ENCODE assay signal across 9 cellular contexts in genomic region chr4:52982246-52982950, GRCh38.
DNase-seq lines count a peak whose midpoint lies in the region; ATAC-seq and TF ChIP-seq lines count a peak whose summit lies in the region.
"Had no signal": no experiment of that assay in that cellular context is flagged by ENCODE, and none has a peak within 500 bp of the region (broad histone marks: within the 10 kb centered on the region; RNA-seq: fewer than 3 reads in every experiment).

No MANE protein-coding gene starts in this region.

- no peaks in the 10 kb centered on the region for H3K27me3 Mint-ChIP-seq in activated CD4-positive, alpha-beta T cell treated with anti-CD3 and anti-CD28 coated beads for 36 hours
- no peaks in the 10 kb centered on the region for H3K27me3 Mint-ChIP-seq in activated naive CD4-positive, alpha-beta T cell treated with anti-CD3 and anti-CD28 coated beads for 36 hours (ENCODE audit: low read depth)
- H3K27me3 Mint-ChIP-seq: CD4-positive, CD25-positive, alpha-beta regulatory T cell had no signal

- in situ Hi-C loops in brain microvascular endothelial cell (cut with HindIII; ENCODE audit: low pct_ligation_motif_present, low sequenced_read_pairs): no loop called here

- intact Hi-C loops in activated CD4-positive, alpha-beta T cell treated with anti-CD3 and anti-CD28 coated beads for 36 hours (cut with DNase I, micrococcal nuclease): loop anchor here (2.0 to 5.0 kb wide), 10 partner anchors 70 to 1250 kb away; no protein-coding TSS in a partner anchor
- intact Hi-C loops in activated naive CD4-positive, alpha-beta T cell treated with anti-CD3 and anti-CD28 coated beads for 36 hours (cut with micrococcal nuclease): loop anchor here (1.0 to 2.0 kb wide), 4 partner anchors 270 to 606 kb away; no protein-coding TSS in a partner anchor

- no peak overlapping the region for H3K4me3 Mint-ChIP-seq in activated CD4-positive, alpha-beta T cell treated with anti-CD3 and anti-CD28 coated beads for 36 hours
- no peak overlapping the region for H3K4me3 Mint-ChIP-seq in activated naive CD4-positive, alpha-beta T cell treated with anti-CD3 and anti-CD28 coated beads for 36 hours
- H3K4me3 Mint-ChIP-seq: CD4-positive, CD25-positive, alpha-beta regulatory T cell had no signal

- H3K36me3 ChIP-seq in brain microvascular endothelial cell (replicated peaks): no peaks in the 10 kb centered on the region

- peak; percentile 66 for TF ChIP-seq CTCF in brain microvascular endothelial cell (IDR thresholded peaks at IDR 0.05; ENCODE audit: low read depth, low read length, missing control alignments)

- H3K9me3 Mint-ChIP-seq in activated CD4-positive, alpha-beta T cell treated with anti-CD3 and anti-CD28 coated beads for 36 hours (ENCODE audit: low read depth): no peaks in the 10 kb centered on the region
- no peaks in the 10 kb centered on the region for H3K9me3 Mint-ChIP-seq in activated naive CD4-positive, alpha-beta T cell treated with anti-CD3 and anti-CD28 coated beads for 36 hours
- H3K9me3 Mint-ChIP-seq: CD4-positive, CD25-positive, alpha-beta regulatory T cell had no signal

- POLR2A ChIA-PET in activated CD4-positive, alpha-beta T cell treated with anti-CD3 and anti-CD28 coated beads for 36 hours (lab: Charles Lee): no interaction called here

- peaks cover 2% of the 10 kb centered on the region for H3K36me3 Mint-ChIP-seq in activated CD4-positive, alpha-beta T cell treated with anti-CD3 and anti-CD28 coated beads for 36 hours (ENCODE audit: low read depth)
- peaks cover 2% of the 10 kb centered on the region for H3K36me3 Mint-ChIP-seq in activated naive CD4-positive, alpha-beta T cell treated with anti-CD3 and anti-CD28 coated beads for 36 hours (ENCODE audit: low read depth)

- H3K4me1 Mint-ChIP-seq in activated CD4-positive, alpha-beta T cell treated with anti-CD3 and anti-CD28 coated beads for 36 hours: peaks cover 4% of the 10 kb centered on the region
- H3K4me1 Mint-ChIP-seq in activated naive CD4-positive, alpha-beta T cell treated with anti-CD3 and anti-CD28 coated beads for 36 hours (ENCODE audit: low read depth): no peaks in the 10 kb centered on the region

- CTCF ChIA-PET in activated CD4-positive, alpha-beta T cell treated with anti-CD3 and anti-CD28 coated beads for 36 hours (lab: Charles Lee): interaction anchor here (0.6 to 2.1 kb wide), 10 partner anchors 33 to 606 kb away, joined by 3 to 27 read pairs (median 4); no protein-coding TSS in a partner anchor
- CTCF ChIA-PET in activated naive CD4-positive, alpha-beta T cell treated with anti-CD3 and anti-CD28 coated beads for 36 hours (lab: Charles Lee): interaction anchor here (0.6 to 3.7 kb wide), 12 partner anchors 20 to 607 kb away, joined by 3 to 29 read pairs (median 3); partner anchors contain the start of gene RASL11B

- H3K27me3 ChIP-seq in brain microvascular endothelial cell (replicated peaks): no peaks in the 10 kb centered on the region

- no peak overlapping the region for H3K27ac Mint-ChIP-seq in activated CD4-positive, alpha-beta T cell treated with anti-CD3 and anti-CD28 coated beads for 36 hours
- H3K27ac Mint-ChIP-seq in activated naive CD4-positive, alpha-beta T cell treated with anti-CD3 and anti-CD28 coated beads for 36 hours: no peak overlapping the region

- no peak overlapping the region for H3K4me3 ChIP-seq in brain microvascular endothelial cell (ENCODE audit: low read depth, low read length)

- H3K27ac ChIP-seq in brain microvascular endothelial cell: no peak overlapping the region

- peak; percentile 19 for DNase-seq in SIG-M5 treated with dmso at 0.1 percent for 504 hours (lab: John Stamatoyannopoulos, UW; ENCODE audit: unreplicated experiment)
- DNase-seq in SIG-M5 (lab: John Stamatoyannopoulos, UW): no peak
- DNase-seq in NCI-H2196 (lab: John Stamatoyannopoulos, UW; ENCODE audit: unreplicated experiment): peak; percentile 13
- DNase-seq in brain microvascular endothelial cell: peak; percentile 53
- peak; percentile 56 for DNase-seq in kidney tubule cell (ENCODE audit: low spot score)
- DNase-seq in activated CD4-positive, alpha-beta T cell treated with anti-CD3 and anti-CD28 coated beads for 36 hours: no peak
- DNase-seq in activated naive CD4-positive, alpha-beta T cell treated with anti-CD3 and anti-CD28 coated beads for 36 hours: no peak

- no peak for ATAC-seq in activated CD4-positive, alpha-beta T cell treated with anti-CD3 and anti-CD28 coated beads for 36 hours
- no peak for ATAC-seq in HG02970 (IDR thresholded peaks at IDR 0.05; ENCODE audit: low FRiP score, unreplicated experiment)

Comparison
In these comparisons a context has a peak if more than half of its experiments do, and no peak if none do; other contexts are left out.
1. DNase-seq: peak in SIG-M5 treated with dmso at 0.1 percent for 504 hours (single experiment), NCI-H2196 (single experiment), brain microvascular endothelial cell (single experiment) and kidney tubule cell (single experiment); none in SIG-M5 (single experiment), activated CD4-positive, alpha-beta T cell treated with anti-CD3 and anti-CD28 coated beads for 36 hours (single experiment) and activated naive CD4-positive, alpha-beta T cell treated with anti-CD3 and anti-CD28 coated beads for 36 hours (single experiment).